In genomic region chr5:6837519-6838110, GRCh38 we compare ENCODE assay signal across 9 cellular contexts.
A peak's percentile ranks its signal among the peaks of the same experiment; 100 is the strongest.
DNase-seq lines count a peak whose midpoint lies in the region; ATAC-seq and TF ChIP-seq lines count a peak whose summit lies in the region.
"Had no signal": no experiment of that assay in that cellular context is flagged by ENCODE, and none has a peak within 500 bp of the region (broad histone marks: within the 10 kb centered on the region; RNA-seq: fewer than 3 reads in every experiment).

No MANE protein-coding gene starts in this region.

- ATAC-seq in HG02840 (IDR thresholded peaks at IDR 0.05; ENCODE audit: low FRiP score, unreplicated experiment): no peak

- peak; percentile 10 for DNase-seq in AG08395 (ENCODE audit: low spot score)
- peak; percentile 73 for DNase-seq in UCSD-AML1 (lab: John Stamatoyannopoulos, UW; ENCODE audit: unreplicated experiment)
- DNase-seq in iPS-NIHi11 (ENCODE audit: low spot score): peak; percentile 68
- no peak for DNase-seq in NCI-H526 (lab: John Stamatoyannopoulos, UW)
- no peak for DNase-seq in medulla oblongata (ENCODE audit: extremely low spot score)
- no peak for DNase-seq in mesenteric fat pad (ENCODE audit: low spot score)
- DNase-seq: activated B cell treated with CpG ODN at 0.5 μM for 24 hours had no signal

- peak; percentile 52 for TF ChIP-seq CTCF in GM12874 (IDR thresholded peaks at IDR 0.05; ENCODE audit: insufficient read depth, low read depth, low read length)

Comparison
In these comparisons a context has a peak if more than half of its experiments do, and no peak if none do; other contexts are left out.
1. DNase-seq: peak in AG08395 (single experiment), UCSD-AML1 (single experiment) and iPS-NIHi11 (single experiment); none in NCI-H526 (0 of 2), medulla oblongata (single experiment) and mesenteric fat pad (single experiment).